In genomic region chr16:22260490-22260889, GRCh38 we compare ENCODE assay signal across 22 cellular contexts.
"Had no signal": no experiment of that assay in that cellular context is flagged by ENCODE, and none has a peak within 500 bp of the region (broad histone marks: within the 10 kb centered on the region; RNA-seq: fewer than 3 reads in every experiment).

No MANE protein-coding gene starts in this region.

- H3K9me3 ChIP-seq: SK-N-SH had no signal

- DNase-seq: IMR-90, Kasumi-1, MM.1S, NCI-H1092 treated with DMSO at 0.1 percent for 48 hours, NCI-H1436, NCI-H187, NCI-H2029, NCI-H2081 treated with DMSO at 0.1 percent for 48 hours, NCI-H2171, NCI-H226, NCI-H446, NCI-H510A, NCI-H524 treated with DMSO at 0.1 percent for 48 hours, NCI-H69, NCI-H774, PC-3, SHP77, SK-N-SH had no signal

- ATAC-seq: HepG2, Panc1, PC-3 had no signal

- H3K27ac ChIP-seq: KMS-11, RWPE1 had no signal
